In the genomic region with DNA sequence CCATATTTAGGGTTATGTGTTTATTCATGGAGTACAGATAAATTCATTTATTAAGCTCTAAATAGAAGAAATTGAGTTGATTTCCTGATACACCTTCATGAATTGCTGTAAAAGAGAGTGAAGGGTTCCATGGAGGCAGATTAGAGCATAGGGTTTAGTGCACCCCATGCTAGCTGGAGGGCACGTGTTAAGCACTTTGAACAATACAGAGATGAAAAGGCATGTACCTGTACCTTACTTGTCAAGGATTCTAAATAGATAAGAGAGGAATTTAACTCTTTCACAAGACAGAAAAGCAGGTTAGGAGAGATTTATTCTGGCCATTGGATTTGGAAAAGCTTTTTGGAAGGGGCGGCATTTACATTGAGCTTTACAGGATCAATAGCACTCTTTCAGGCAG, we compare ENCODE assay signal across 3 cellular contexts.
TF ChIP-seq lines count a peak whose summit lies in the region.

No MANE protein-coding gene starts in this region.

TF ChIP-seq in IMR-90, 13 proteins besides CTCF, POLR2A, EP300 and RAD21:
- TF ChIP-seq CHD1 (IDR thresholded peaks at IDR 0.05; ENCODE audit: low read depth, low read length): no peak

TF ChIP-seq in K562, 482 proteins besides CTCF, POLR2A, EP300 and RAD21:
- TF ChIP-seq CBX1 (IDR thresholded peaks at IDR 0.05; ENCODE audit: low read depth): no peak
- no peak for TF ChIP-seq NR2F6 (CRISPR knock-in tag; IDR thresholded peaks at IDR 0.05)
- TF ChIP-seq EGR1 (conservative IDR thresholded peaks at IDR 0.05): no peak
- no peak for TF ChIP-seq TAF9B (IDR thresholded peaks at IDR 0.05; ENCODE audit: partially characterized antibody)
- TF ChIP-seq MYBL2 (IDR thresholded peaks at IDR 0.05; ENCODE audit: low read depth): no peak
- no peak for TF ChIP-seq MYBL2 (CRISPR knock-in tag; IDR thresholded peaks at IDR 0.05; ENCODE audit: borderline replicate concordance)
- no peak for TF ChIP-seq ZNF717 (CRISPR knock-in tag; IDR thresholded peaks at IDR 0.05)
- no peak for TF ChIP-seq MEF2D (tag; conservative IDR thresholded peaks at IDR 0.05; ENCODE audit: low read depth)
- TF ChIP-seq ZEB2 (IDR thresholded peaks at IDR 0.05): no peak
- TF ChIP-seq ZNF146 (CRISPR knock-in tag; IDR thresholded peaks at IDR 0.05; ENCODE audit: unreplicated experiment): no peak
- TF ChIP-seq RCOR1 (IDR thresholded peaks at IDR 0.05; ENCODE audit: borderline replicate concordance in 1 of 2, low read depth in 2 of 2, low read length in 2 of 2): no peak
- TF ChIP-seq NCOA4 (IDR thresholded peaks at IDR 0.05; ENCODE audit: partially characterized antibody): no peak
TF ChIP-seq in K562: peak in this region for 0.

TF ChIP-seq in HepG2, 621 proteins besides CTCF, POLR2A, EP300 and RAD21:
- TF ChIP-seq ZNF546 (CRISPR knock-in tag; conservative IDR thresholded peaks at IDR 0.05) (no peak), YEATS4 (CRISPR knock-in tag; IDR thresholded peaks at IDR 0.05; ENCODE audit: borderline replicate concordance) (no peak), ZNF513 (CRISPR knock-in tag; conservative IDR thresholded peaks at IDR 0.05) (no peak), RBM22 (optimal IDR thresholded peaks at IDR 0.05; ENCODE audit: low read length) (no peak), CC2D1A (CRISPR knock-in tag; IDR thresholded peaks at IDR 0.05) (no peak), BCL6 (CRISPR knock-in tag; IDR thresholded peaks at IDR 0.05) (no peak), JUNB (CRISPR knock-in tag; IDR thresholded peaks at IDR 0.05; ENCODE audit: borderline replicate concordance) (no peak), SNRNP70 (IDR thresholded peaks at IDR 0.05; ENCODE audit: low read depth, low read length) (no peak), ZNF746 (CRISPR knock-in tag; IDR thresholded peaks at IDR 0.05) (no peak)
- TF ChIP-seq, protein P1, sequence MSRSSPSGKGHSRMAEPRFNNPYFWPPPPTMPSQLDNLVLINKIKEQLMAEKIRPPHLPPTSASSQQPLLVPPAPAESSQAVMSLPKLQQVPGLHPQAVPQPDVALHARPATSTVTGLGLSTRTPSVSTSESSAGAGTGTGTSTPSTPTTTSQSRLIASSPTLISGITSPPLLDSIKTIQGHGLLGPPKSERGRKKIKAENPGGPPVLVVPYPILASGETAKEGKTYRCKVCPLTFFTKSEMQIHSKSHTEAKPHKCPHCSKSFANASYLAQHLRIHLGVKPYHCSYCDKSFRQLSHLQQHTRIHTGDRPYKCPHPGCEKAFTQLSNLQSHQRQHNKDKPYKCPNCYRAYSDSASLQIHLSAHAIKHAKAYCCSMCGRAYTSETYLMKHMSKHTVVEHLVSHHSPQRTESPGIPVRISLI (CRISPR knock-in tag; IDR thresholded peaks at IDR 0.05; ENCODE audit: borderline replicate concordance): no peak
